Comparison of ENCODE assay signal across 22 cellular contexts in the genomic region with DNA sequence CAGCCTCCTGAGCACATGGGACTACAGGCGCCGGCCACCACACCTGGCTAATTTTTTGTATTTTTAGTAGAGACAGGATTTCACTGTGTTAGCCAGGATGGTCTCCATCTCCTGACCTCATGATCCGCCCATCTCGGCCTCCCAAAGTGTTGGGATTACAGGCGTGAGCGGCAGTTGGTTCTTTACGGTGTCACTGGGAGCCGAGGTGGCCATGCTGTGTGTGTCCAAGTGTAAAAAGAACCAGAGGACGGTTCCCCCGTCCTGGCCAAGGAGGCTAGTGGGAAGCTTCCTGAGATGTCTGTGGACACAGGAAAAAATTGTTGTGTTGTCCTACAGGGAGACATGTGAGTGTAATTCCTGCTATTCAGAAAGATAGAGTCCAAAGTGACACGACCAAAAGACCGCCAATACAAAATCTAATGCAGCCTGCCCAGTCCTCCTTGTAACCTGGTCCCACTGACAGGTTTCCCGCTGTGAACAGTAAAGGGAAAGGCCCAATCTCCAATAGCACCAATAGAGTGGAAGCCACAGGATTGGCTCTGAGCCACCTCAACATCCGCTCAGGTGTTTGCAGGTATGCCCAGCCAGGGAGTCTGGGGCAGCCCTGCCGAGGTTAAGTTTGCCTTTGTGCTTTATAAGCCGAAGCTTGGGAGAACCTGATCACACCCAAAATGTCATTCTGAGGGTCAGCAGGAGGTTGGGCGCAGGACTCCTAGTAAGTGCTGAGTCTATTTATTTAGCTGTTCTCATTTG. TPM values are rescaled to one million over a fixed set of nuclear protein-coding genes. Genes with fewer than 3 reads are reported as not detected.
DNase-seq lines count a peak whose midpoint lies in the region; ATAC-seq, FAIRE-seq and TF ChIP-seq lines count a peak whose summit lies in the region.
"Had no signal": no experiment of that assay in that cellular context is flagged by ENCODE, and none has a peak within 500 bp of the region (broad histone marks: within the 10 kb centered on the region; RNA-seq: fewer than 3 reads in every experiment).

No MANE protein-coding gene starts in this region.

- FAIRE-seq in bronchial epithelial cell (lab: Jason Lieb, UNC), result no peak
- FAIRE-seq: colon, D721Med, endometrium, H54 had no signal

- peaks cover 98% of the 10 kb centered on the region for H3K4me1 Mint-ChIP-seq in stimulated activated naive CD8-positive, alpha-beta T cell treated with anti-CD3 and anti-CD28 coated beads, Interleukin-15, Interleukin-2, amounts not matched to agents 100 ng/mL and 50 ng/mL, for 24 hours (ENCODE audit: low read depth)

- no peaks in the 10 kb centered on the region for H3K27me3 Mint-ChIP-seq in stimulated activated naive CD8-positive, alpha-beta T cell treated with anti-CD3 and anti-CD28 coated beads, Interleukin-15, Interleukin-2, amounts not matched to agents 100 ng/mL and 50 ng/mL, for 24 hours

- H3K4me3 Mint-ChIP-seq in stimulated activated naive CD8-positive, alpha-beta T cell treated with anti-CD3 and anti-CD28 coated beads, Interleukin-15, Interleukin-2, amounts not matched to agents 100 ng/mL and 50 ng/mL, for 24 hours, result no peak overlapping the region

- H3K36me3 Mint-ChIP-seq in stimulated activated naive CD8-positive, alpha-beta T cell treated with anti-CD3 and anti-CD28 coated beads, Interleukin-15, Interleukin-2, amounts not matched to agents 100 ng/mL and 50 ng/mL, for 24 hours (ENCODE audit: low read depth), result peaks cover 22% of the 10 kb centered on the region

- no peak overlapping the region for H3K4me3 ChIP-seq in bronchial epithelial cell (ENCODE audit: low read depth, low read length)
- no peak overlapping the region for H3K4me3 ChIP-seq in foreskin fibroblast (ENCODE audit: low read depth in 1 of 2, low read length in 2 of 2)
- H3K4me3 ChIP-seq: heart left ventricle, left lung, SJCRH30, spleen, testis had no signal

- no peak for ATAC-seq in stimulated activated naive CD8-positive, alpha-beta T cell treated with anti-CD3 and anti-CD28 coated beads, Interleukin-15, Interleukin-2, amounts not matched to agents 100 U/mL and 50 U/mL, for 24 hours
- ATAC-seq: left lung, PC-3 had no signal

- H3K36me3 ChIP-seq in bronchial epithelial cell (ENCODE audit: control insufficient read depth, insufficient read depth, low read length), result peaks cover 1% of the 10 kb centered on the region
- H3K36me3 ChIP-seq: left lung, SJCRH30, WERI-Rb-1 had no signal

- H3K9me3 Mint-ChIP-seq in stimulated activated naive CD8-positive, alpha-beta T cell treated with anti-CD3 and anti-CD28 coated beads, Interleukin-15, Interleukin-2, amounts not matched to agents 100 ng/mL and 50 ng/mL, for 24 hours, result no peaks in the 10 kb centered on the region
- H3K9me3 Mint-ChIP-seq: T-helper 1 cell treated with Interleukin-12 subunit alpha and Interleukin-12 subunit beta and Interleukin-4 antibody, amounts not matched to agents 30 μg/mL and 1 μg/mL, for 36 hours had no signal

- H3K27ac Mint-ChIP-seq in stimulated activated naive CD8-positive, alpha-beta T cell treated with anti-CD3 and anti-CD28 coated beads, Interleukin-15, Interleukin-2, amounts not matched to agents 100 ng/mL and 50 ng/mL, for 24 hours, result peak overlapping the region; percentile 34

- DNase-seq in stimulated activated naive CD8-positive, alpha-beta T cell treated with anti-CD3 and anti-CD28 coated beads, Interleukin-15, Interleukin-2, amounts not matched to agents 100 U/mL and 50 U/mL, for 24 hours, result no peak
- DNase-seq in NCI-H510A (lab: John Stamatoyannopoulos, UW), result peak; percentile 44
- DNase-seq in bronchial epithelial cell (ENCODE audit: low read depth), result peak; percentile 30
- DNase-seq in NCI-H446 treated with DMSO at 0.1 percent for 48 hours (lab: John Stamatoyannopoulos, UW), result no peak
- DNase-seq in foreskin fibroblast, result no peak
- no peak for DNase-seq in nucleus accumbens (lab: John Stamatoyannopoulos, UW)
- DNase-seq: activated naive CD4-positive, alpha-beta T cell treated with anti-CD3 and anti-CD28 coated beads, Interleukin-2, amount 50 U/mL, for 16 hours; heart left ventricle; left lung; midbrain; NCI-H1105 treated with DMSO at 0.1 percent for 48 hours; PC-3; SJCRH30; spleen; testis; WERI-Rb-1 had no signal

- TF ChIP-seq CTCF in bronchial epithelial cell (IDR thresholded peaks at IDR 0.05; ENCODE audit: insufficient read depth, low read length, severe bottlenecking) (no peak), foreskin fibroblast (IDR thresholded peaks at IDR 0.05; ENCODE audit: low read depth, low read length) (no peak)

- H3K27me3 ChIP-seq in bronchial epithelial cell (ENCODE audit: control insufficient read depth, insufficient read depth, low read length), result no peaks in the 10 kb centered on the region
- H3K27me3 ChIP-seq: heart left ventricle, left lung, SJCRH30, spleen, testis had no signal

RNA-seq across cellular contexts. Expression of a gene that starts 40.6 kb away (rescaled TPM):
- 90.0 and 99.3 TPM in 2 replicates for total RNA-seq in bronchial epithelial cell

Comparison
In these comparisons a context has a peak if more than half of its experiments do, and no peak if none do; other contexts are left out.
1. DNase-seq: peak in NCI-H510A (single experiment) and bronchial epithelial cell (single experiment); none in stimulated activated naive CD8-positive, alpha-beta T cell treated with anti-CD3 and anti-CD28 coated beads, Interleukin-15, Interleukin-2, amounts not matched to agents 100 U/mL and 50 U/mL, for 24 hours (single experiment), NCI-H446 treated with DMSO at 0.1 percent for 48 hours (single experiment), foreskin fibroblast (0 of 2) and nucleus accumbens (0 of 56).